In genomic region chr1:107934573-107934972, GRCh38 we compare ENCODE assay signal across 11 cellular contexts. TPM values are rescaled to one million over a fixed set of nuclear protein-coding genes. Genes with fewer than 3 reads are reported as not detected.
DNase-seq lines count a peak whose midpoint lies in the region; ATAC-seq lines count a peak whose summit lies in the region.
"Had no signal": no experiment of that assay in that cellular context is flagged by ENCODE, and none has a peak within 500 bp of the region (broad histone marks: within the 10 kb centered on the region; RNA-seq: fewer than 3 reads in every experiment).

No MANE protein-coding gene starts in this region.

- peak overlapping the region; percentile 61 for H3K4me3 Mint-ChIP-seq in activated CD4-positive, alpha-beta T cell treated with anti-CD3 and anti-CD28 coated beads, Interleukin-2, amount 10 ng/mL, durations not matched to agents 24 days and 14 days
- H3K4me3 Mint-ChIP-seq in activated CD4-positive, alpha-beta memory T cell treated with anti-CD3 and anti-CD28 coated beads, Interleukin-2, amount 10 ng/mL, durations not matched to agents 7 days and 5 days = peak overlapping the region; percentile 1
- peak overlapping the region; percentile 55 for H3K4me3 Mint-ChIP-seq in stimulated activated effector memory CD8-positive, alpha-beta T cell treated with anti-CD3 and anti-CD28 coated beads, Interleukin-12 subunit alpha, Interleukin-12 subunit beta, amount 100 ng/mL, for 72 hours
- H3K4me3 Mint-ChIP-seq: GM23338 had no signal

- H3K27ac Mint-ChIP-seq in activated CD4-positive, alpha-beta T cell treated with anti-CD3 and anti-CD28 coated beads, Interleukin-2, amount 10 ng/mL, durations not matched to agents 24 days and 14 days = peak overlapping the region; percentile 88
- no peak overlapping the region for H3K27ac Mint-ChIP-seq in activated CD4-positive, alpha-beta memory T cell treated with anti-CD3 and anti-CD28 coated beads, Interleukin-2, amount 10 ng/mL, durations not matched to agents 7 days and 5 days
- peak overlapping the region; percentile 63 for H3K27ac Mint-ChIP-seq in stimulated activated effector memory CD8-positive, alpha-beta T cell treated with anti-CD3 and anti-CD28 coated beads, Interleukin-12 subunit alpha, Interleukin-12 subunit beta, amount 100 ng/mL, for 72 hours
- H3K27ac Mint-ChIP-seq: GM23338 had no signal

- H3K4me1 Mint-ChIP-seq in activated CD4-positive, alpha-beta T cell treated with anti-CD3 and anti-CD28 coated beads, Interleukin-2, amount 10 ng/mL, durations not matched to agents 24 days and 14 days = peaks cover 34% of the 10 kb centered on the region
- peaks cover 32% of the 10 kb centered on the region for H3K4me1 Mint-ChIP-seq in activated CD4-positive, alpha-beta memory T cell treated with anti-CD3 and anti-CD28 coated beads, Interleukin-2, amount 10 ng/mL, durations not matched to agents 7 days and 5 days
- H3K4me1 Mint-ChIP-seq in stimulated activated effector memory CD8-positive, alpha-beta T cell treated with anti-CD3 and anti-CD28 coated beads, Interleukin-12 subunit alpha, Interleukin-12 subunit beta, amount 100 ng/mL, for 72 hours = peaks cover 49% of the 10 kb centered on the region

- CTCF ChIA-PET in activated CD4-positive, alpha-beta memory T cell treated with anti-CD3 and anti-CD28 coated beads, Interleukin-2, amount 10 ng/mL, durations not matched to agents 7 days and 5 days (lab: Charles Lee) = interaction anchor here (1.3 kb wide), 1 partner anchor 31 kb away, joined by 3 read pairs; the partner anchor contains the start of gene VAV3

- H3K36me3 Mint-ChIP-seq in activated CD4-positive, alpha-beta T cell treated with anti-CD3 and anti-CD28 coated beads, Interleukin-2, amount 10 ng/mL, durations not matched to agents 24 days and 14 days (ENCODE audit: low read depth) = no peaks in the 10 kb centered on the region
- H3K36me3 Mint-ChIP-seq in activated CD4-positive, alpha-beta memory T cell treated with anti-CD3 and anti-CD28 coated beads, Interleukin-2, amount 10 ng/mL, durations not matched to agents 7 days and 5 days (ENCODE audit: low read depth) = no peaks in the 10 kb centered on the region
- H3K36me3 Mint-ChIP-seq in stimulated activated effector memory CD8-positive, alpha-beta T cell treated with anti-CD3 and anti-CD28 coated beads, Interleukin-12 subunit alpha, Interleukin-12 subunit beta, amount 100 ng/mL, for 72 hours = peaks cover 6% of the 10 kb centered on the region

- POLR2A ChIA-PET in activated CD4-positive, alpha-beta memory T cell treated with anti-CD3 and anti-CD28 coated beads, Interleukin-2, amount 10 ng/mL, durations not matched to agents 7 days and 5 days (lab: Charles Lee) = interaction anchor here (0.6 to 1.0 kb wide), 2 partner anchors 33 to 139 kb away, joined by 3 read pairs; no protein-coding TSS in a partner anchor

- DNase-seq in activated CD4-positive, alpha-beta T cell treated with anti-CD3 and anti-CD28 coated beads, Interleukin-2, amount 10 ng/mL, durations not matched to agents 24 days and 14 days = peak; percentile 53
- no peak for DNase-seq in activated CD4-positive, alpha-beta T cell treated with anti-CD3 and anti-CD28 coated beads for 48 hours
- DNase-seq in activated CD4-positive, alpha-beta memory T cell treated with anti-CD3 and anti-CD28 coated beads, Interleukin-2, amount 10 ng/mL, durations not matched to agents 7 days and 5 days = no peak
- no peak for DNase-seq in stimulated activated effector memory CD8-positive, alpha-beta T cell treated with anti-CD3 and anti-CD28 coated beads, Interleukin-12 subunit alpha, Interleukin-12 subunit beta, amount 100 ng/mL, for 72 hours (ENCODE audit: low spot score in 2 of 2)
- DNase-seq in middle frontal gyrus (ENCODE audit: extremely low spot score, low spot score) = no peak
- no peak for DNase-seq in effector CD4-positive, alpha-beta T cell
- DNase-seq: lower lobe of right lung, NCI-H187 had no signal

- ATAC-seq in HG02852 (IDR thresholded peaks at IDR 0.05; ENCODE audit: unreplicated experiment) = peak; percentile 22
- ATAC-seq in stimulated activated effector memory CD8-positive, alpha-beta T cell treated with anti-CD3 and anti-CD28 coated beads, Interleukin-12 subunit alpha, Interleukin-12 subunit beta, amount 100 ng/mL, for 72 hours = peak; percentile 3
- no peak for ATAC-seq in GM19328 (IDR thresholded peaks at IDR 0.05; ENCODE audit: unreplicated experiment)
- ATAC-seq: lower lobe of right lung had no signal

- peaks cover 5% of the 10 kb centered on the region for H3K9me3 Mint-ChIP-seq in activated CD4-positive, alpha-beta T cell treated with anti-CD3 and anti-CD28 coated beads, Interleukin-2, amount 10 ng/mL, durations not matched to agents 24 days and 14 days
- H3K9me3 Mint-ChIP-seq in activated CD4-positive, alpha-beta memory T cell treated with anti-CD3 and anti-CD28 coated beads, Interleukin-2, amount 10 ng/mL, durations not matched to agents 7 days and 5 days = no peaks in the 10 kb centered on the region
- H3K9me3 Mint-ChIP-seq in stimulated activated effector memory CD8-positive, alpha-beta T cell treated with anti-CD3 and anti-CD28 coated beads, Interleukin-12 subunit alpha, Interleukin-12 subunit beta, amount 100 ng/mL, for 72 hours = peaks cover 4% of the 10 kb centered on the region
- H3K9me3 Mint-ChIP-seq: GM23338 had no signal

- no peaks in the 10 kb centered on the region for H3K27me3 Mint-ChIP-seq in activated CD4-positive, alpha-beta T cell treated with anti-CD3 and anti-CD28 coated beads, Interleukin-2, amount 10 ng/mL, durations not matched to agents 24 days and 14 days
- no peaks in the 10 kb centered on the region for H3K27me3 Mint-ChIP-seq in activated CD4-positive, alpha-beta memory T cell treated with anti-CD3 and anti-CD28 coated beads, Interleukin-2, amount 10 ng/mL, durations not matched to agents 7 days and 5 days

- intact Hi-C loops in activated CD4-positive, alpha-beta T cell treated with anti-CD3 and anti-CD28 coated beads, Interleukin-2, amount 10 ng/mL, durations not matched to agents 24 days and 14 days (cut with micrococcal nuclease) = loop anchor here (10.0 kb wide), 1 partner anchor 710 kb away; no protein-coding TSS in a partner anchor

RNA-seq across cellular contexts. Expression of gene VAV3, which starts 30.4 kb away (rescaled TPM):
- total RNA-seq in activated CD4-positive, alpha-beta T cell treated with anti-CD3 and anti-CD28 coated beads, Interleukin-2, amount 10 ng/mL, durations not matched to agents 24 days and 14 days = 5.5 TPM in 2 replicates
- total RNA-seq in activated CD4-positive, alpha-beta memory T cell treated with anti-CD3 and anti-CD28 coated beads, Interleukin-2, amount 10 ng/mL, durations not matched to agents 7 days and 5 days = 1 to 10 TPM; 2.0 to 2.3 TPM

Comparison
In these comparisons a context has a peak if more than half of its experiments do, and no peak if none do; other contexts are left out.
1. H3K4me3 Mint-ChIP-seq: peak in every context shown above with its lines; median percentile 61 in activated CD4-positive, alpha-beta T cell treated with anti-CD3 and anti-CD28 coated beads, Interleukin-2, amount 10 ng/mL, durations not matched to agents 24 days and 14 days; 55 in stimulated activated effector memory CD8-positive, alpha-beta T cell treated with anti-CD3 and anti-CD28 coated beads, Interleukin-12 subunit alpha, Interleukin-12 subunit beta, amount 100 ng/mL, for 72 hours; 1 in activated CD4-positive, alpha-beta memory T cell treated with anti-CD3 and anti-CD28 coated beads, Interleukin-2, amount 10 ng/mL, durations not matched to agents 7 days and 5 days.